Comparison of ENCODE assay signal across 8 cellular contexts in the genomic region with DNA sequence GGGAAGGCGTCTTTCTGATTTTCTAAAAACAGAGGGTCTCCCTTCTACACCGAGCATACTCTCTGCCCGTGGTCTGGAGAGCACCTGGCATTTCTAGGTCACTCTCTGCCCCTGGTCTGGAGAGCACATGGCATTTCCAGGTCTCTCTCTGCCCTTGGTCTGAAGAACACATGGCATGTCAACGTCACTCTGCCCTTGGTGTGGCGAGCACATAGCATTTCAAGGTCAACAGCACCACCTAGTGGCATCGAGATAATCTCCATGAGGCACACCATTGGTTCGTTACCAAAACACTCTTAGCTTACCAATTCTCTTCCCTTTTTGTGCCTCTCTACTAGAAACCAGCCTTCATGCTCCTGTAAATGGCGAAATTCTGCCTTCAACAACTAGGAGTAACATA.
DNase-seq lines count a peak whose midpoint lies in the region; ATAC-seq and TF ChIP-seq lines count a peak whose summit lies in the region.

No MANE protein-coding gene starts in this region.

- peak; percentile 84 for ATAC-seq in GM18520 (IDR thresholded peaks at IDR 0.05; ENCODE audit: unreplicated experiment)
- ATAC-seq in HG02970 (IDR thresholded peaks at IDR 0.05; ENCODE audit: low FRiP score, unreplicated experiment), result no peak

- H3K4me3 ChIP-seq in fibroblast of mammary gland (ENCODE audit: control insufficient read depth, low read depth, low read length), result no peak overlapping the region

- peak; percentile 48 for TF ChIP-seq CTCF in fibroblast of mammary gland (conservative IDR thresholded peaks at IDR 0.05; ENCODE audit: control insufficient read depth, insufficient read depth, low read depth, low read length)

- DNase-seq in CD1c-positive myeloid dendritic cell (ENCODE audit: extremely low spot score) (peak; percentile 1), HK-2 (ENCODE audit: unreplicated experiment) (peak; percentile 1), SIG-M5 (lab: John Stamatoyannopoulos, UW) (peak; percentile 25), fibroblast of mammary gland (ENCODE audit: low read depth) (peak; percentile 58), putamen (ENCODE audit: low spot score) (peak; percentile 50), cortex of kidney (lab: John Stamatoyannopoulos, UW) (no peak)
